In genomic region chr12:74537707-74538385, GRCh38 we compare ENCODE assay signal across 1 cellular context.
TF ChIP-seq lines count a peak whose summit lies in the region.

TSS of gene ATXN7L3B (plus strand) at chr12:74537835. CDS start at chr12:74538113, 278 bp downstream.

TF ChIP-seq in K562, 482 proteins besides CTCF, POLR2A, EP300 and RAD21 (continued from another document and continues in another):
- TF ChIP-seq CUX1 (CRISPR knock-in tag; IDR thresholded peaks at IDR 0.05) (no peak), SIN3B (IDR thresholded peaks at IDR 0.05; ENCODE audit: low read depth) (peak; percentile 48; the same call in 1 of the 2 replicates), SRSF1 (IDR thresholded peaks at IDR 0.05; ENCODE audit: low read depth, low read length) (no peak), ARID3A (IDR thresholded peaks at IDR 0.05; ENCODE audit: borderline replicate concordance, low read depth, low read length) (no peak), EP400 (IDR thresholded peaks at IDR 0.05) (peak; percentile 82), PHTF2 (CRISPR knock-in tag; IDR thresholded peaks at IDR 0.05) (no peak), ZFP1 (CRISPR knock-in tag; IDR thresholded peaks at IDR 0.05) (no peak), GABPA (tag; conservative IDR thresholded peaks at IDR 0.05; ENCODE audit: low read depth) (peak; percentile 92), TAF9B (IDR thresholded peaks at IDR 0.05; ENCODE audit: partially characterized antibody) (peak; percentile 63), CREM (IDR thresholded peaks at IDR 0.05; ENCODE audit: low read depth) (0 out of 2 replicates have a peak, but pooled peaks have one; percentile 5), CHD7 (IDR thresholded peaks at IDR 0.05; ENCODE audit: low read depth, low read length) (no peak), ZNF41 (CRISPR knock-in tag; conservative IDR thresholded peaks at IDR 0.05) (no peak; the same call in 1 of the 2 replicates), ZNF592 (IDR thresholded peaks at IDR 0.05) (no peak), CHCHD3 (CRISPR knock-in tag; IDR thresholded peaks at IDR 0.05) (no peak), MIER1 (IDR thresholded peaks at IDR 0.05; ENCODE audit: low read depth) (0 out of 2 replicates have a peak, but pooled peaks have one; percentile 20), POLR2G (IDR thresholded peaks at IDR 0.05; ENCODE audit: low read depth, low read length) (peak; percentile 91), SMAD4 (CRISPR knock-in tag; conservative IDR thresholded peaks at IDR 0.05) (peak; percentile 63; the same call in 1 of the 2 replicates), CHD2 (IDR thresholded peaks at IDR 0.05; ENCODE audit: low read depth, low read length) (no peak), DDX20 (tag; IDR thresholded peaks at IDR 0.05; ENCODE audit: low read depth) (no peak), FIP1L1 (IDR thresholded peaks at IDR 0.05; ENCODE audit: low read depth, low read length, poor library complexity, severe bottlenecking) (no peak), NR2C1 (IDR thresholded peaks at IDR 0.05) (no peak), NR2C1 (tag; IDR thresholded peaks at IDR 0.05) (no peak), ZNF444 (CRISPR knock-in tag; IDR thresholded peaks at IDR 0.05) (no peak), TCF7 (IDR thresholded peaks at IDR 0.05; ENCODE audit: borderline replicate concordance) (no peak), YY1 (IDR thresholded peaks at IDR 0.05; ENCODE audit: borderline replicate concordance in 1 of 3, control insufficient read depth in 1 of 3, extremely low read depth in 1 of 3, insufficient read depth in 3 of 3, insufficient read length in 1 of 3, insufficient replicate concordance in 2 of 3, low read depth in 1 of 3, low read length in 2 of 3) (peak in 2 of 3 experiments; percentile 32 to 49), THRA (IDR thresholded peaks at IDR 0.05) (no peak), CBX8 (IDR thresholded peaks at IDR 0.05; ENCODE audit: borderline replicate concordance, extremely low read depth, low read depth, low read length, poor library complexity, severe bottlenecking) (no peak), KAT7 (CRISPR knock-in tag; IDR thresholded peaks at IDR 0.05; ENCODE audit: borderline replicate concordance) (no peak), XRCC3 (IDR thresholded peaks at IDR 0.05) (no peak), ATF1 (CRISPR knock-in tag; IDR thresholded peaks at IDR 0.05) (no peak), ATF1 (tag; IDR thresholded peaks at IDR 0.05) (peak; percentile 67), EWSR1 (IDR thresholded peaks at IDR 0.05; ENCODE audit: borderline replicate concordance, low read depth, partially characterized antibody) (no peak), PPARD (CRISPR knock-in tag; IDR thresholded peaks at IDR 0.05) (no peak), JUN (IDR thresholded peaks at IDR 0.05; ENCODE audit: borderline replicate concordance, low read depth, low read length) (no peak), JUN (CRISPR knock-in tag; IDR thresholded peaks at IDR 0.05; ENCODE audit: borderline replicate concordance) (no peak)
